In the genomic region with DNA sequence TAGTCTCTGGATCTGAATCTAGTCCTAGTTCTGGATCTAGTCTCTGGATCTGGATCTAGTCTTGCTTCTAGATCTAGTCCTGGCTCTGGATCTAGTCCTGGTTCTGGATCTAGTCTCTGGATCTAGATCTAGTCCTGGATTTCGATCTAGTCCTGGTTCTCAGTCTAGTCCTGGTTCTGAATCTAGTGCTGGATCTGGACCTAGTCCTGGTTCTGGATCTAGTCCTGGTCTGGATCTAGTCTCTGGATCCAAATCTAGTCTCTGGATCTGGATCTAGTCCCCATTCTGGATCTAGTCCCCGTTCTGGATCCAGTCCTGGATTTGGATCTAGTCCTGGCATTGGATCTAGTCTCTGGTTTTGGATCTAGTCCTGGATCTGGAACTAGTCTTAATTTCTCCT, we compare ENCODE assay signal across 9 cellular contexts.
"Had no signal": no experiment of that assay in that cellular context is flagged by ENCODE, and none has a peak within 500 bp of the region (broad histone marks: within the 10 kb centered on the region; RNA-seq: fewer than 3 reads in every experiment).

No MANE protein-coding gene starts in this region.

- H3K27ac Mint-ChIP-seq: H9 had no signal

- H3K27ac ChIP-seq: GM23248, HL-60, KMS-11 had no signal

- H3K9ac ChIP-seq: GM23248, KMS-11 had no signal

- H3K4me2 ChIP-seq: KMS-11 had no signal

- H2AFZ ChIP-seq: GM23248 had no signal

- H3K4me3 ChIP-seq: GM23248 had no signal

- H3K9me3 Mint-ChIP-seq: H9 had no signal

- H3K4me3 Mint-ChIP-seq: H9 had no signal

- FAIRE-seq: H54 had no signal

- DNase-seq: GM23248, GOT3, H9, HCEC 1CT, IMR-90, KBM-7 had no signal
